In the genomic region with DNA sequence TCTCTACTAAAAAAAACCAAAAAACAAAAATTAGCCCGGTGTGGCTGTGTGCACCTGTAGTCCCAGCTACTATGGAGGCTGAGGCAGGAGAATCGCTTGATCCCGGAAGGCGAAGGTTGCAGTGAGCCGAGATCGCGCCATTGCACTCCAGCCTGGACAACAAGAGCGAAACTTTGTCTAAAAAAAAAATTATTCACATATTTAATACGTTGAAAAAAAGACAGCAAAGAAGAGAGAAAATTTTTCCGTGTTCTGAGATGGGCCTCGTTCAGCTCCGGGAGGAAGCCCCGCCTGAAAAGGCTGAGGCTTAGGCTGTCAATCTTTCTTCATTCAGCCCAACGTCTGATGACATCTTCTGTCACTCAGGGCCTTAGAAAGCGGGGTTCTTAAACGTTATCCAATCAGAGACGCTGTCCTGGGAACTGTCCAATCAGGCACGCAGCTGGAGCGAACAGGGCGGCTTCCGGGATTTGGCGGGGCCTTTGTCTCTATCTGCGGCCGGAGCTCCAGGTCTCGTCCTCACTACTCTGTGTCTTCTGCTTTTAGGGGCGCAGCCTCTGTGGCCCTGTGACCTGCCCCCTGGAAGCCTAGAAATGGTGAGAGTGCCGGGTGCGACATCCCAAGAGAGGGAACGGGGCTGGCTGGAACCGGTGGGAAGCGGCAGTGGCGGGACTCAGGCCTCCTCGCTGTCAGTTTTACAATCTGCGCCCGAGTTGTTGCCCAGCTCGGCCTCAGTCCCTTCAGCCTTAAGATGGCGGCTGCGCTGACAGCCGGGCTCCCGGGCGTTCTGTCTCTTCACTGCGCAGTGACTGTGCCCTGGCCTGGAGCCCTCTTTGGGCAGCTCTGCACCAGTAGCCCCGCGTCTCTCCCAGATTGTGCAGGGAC, we compare ENCODE assay signal across 8 cellular contexts. TPM values are rescaled to one million over a fixed set of nuclear protein-coding genes. Genes with fewer than 3 reads are reported as not detected.
DNase-seq lines count a peak whose midpoint lies in the region; ATAC-seq, FAIRE-seq and TF ChIP-seq lines count a peak whose summit lies in the region.

A gene (plus strand): TSS at position 485 of the 885 bp plus-strand sequence. CDS start 109 bp downstream, at position 594.

- in situ Hi-C loops in SK-MEL-5 (cut with HindIII; ENCODE audit: low pct_unique_long_range_greater_than_20kb, low sequenced_read_pairs): no loop called here

- peak within 1 kb of the TSS; percentile 93 for H3K4me3 Mint-ChIP-seq in activated naive CD4-positive, alpha-beta T cell treated with anti-CD3 and anti-CD28 coated beads, Interleukin-2, amount 10 ng/mL, durations not matched to agents 7 days and 5 days

- CTCF ChIA-PET in activated naive CD4-positive, alpha-beta T cell treated with anti-CD3 and anti-CD28 coated beads, Interleukin-2, amount 10 ng/mL, durations not matched to agents 7 days and 5 days (lab: Charles Lee): no interaction called here

- peak within 1 kb of the TSS; percentile 27 to 49 (median 40) for H3K4me3 ChIP-seq in pancreas
- H3K4me3 ChIP-seq in tibial artery: peak within 1 kb of the TSS; percentile 63 to 70

- ATAC-seq in GM21423 (IDR thresholded peaks at IDR 0.05; ENCODE audit: unreplicated experiment) (peak; percentile 96), pancreas (peak; percentile 81 to 95 (median 92))

- DNase-seq in DMS114 treated with DMSO at 0.1 percent for 48 hours (lab: John Stamatoyannopoulos, UW; ENCODE audit: unreplicated experiment) (peak; percentile 97), HuH-7 (ENCODE audit: low spot score) (peak; percentile 94), SK-MEL-5 (ENCODE audit: low read depth, low spot score) (peak; percentile 82), glomerular endothelial cell (ENCODE audit: extremely low read depth, low read depth, low spot score) (peak; percentile 81), pancreas (peak; percentile 45 to 78 (median 68)), tibial artery (peak; percentile 87 to 91)
- peak; percentile 92 for DNase-seq in activated naive CD4-positive, alpha-beta T cell treated with anti-CD3 and anti-CD28 coated beads, Interleukin-2, amount 10 ng/mL, durations not matched to agents 7 days and 5 days

- TF ChIP-seq CTCF in pancreas (IDR thresholded peaks at IDR 0.05) (no peak), tibial artery (IDR thresholded peaks at IDR 0.05) (no peak)

- H3K27ac ChIP-seq in pancreas: peak within 1 kb of the TSS in 2 of 4 donors; percentile 46 to 55
- H3K27ac ChIP-seq in tibial artery: peak within 1 kb of the TSS in 1 of 2 donors; percentile 58

- 12 to 16% methylated on average over 44 of the region's 44 CpGs for WGBS in pancreas, 2 donors

- H3K27me3 ChIP-seq in pancreas (no peaks in the 10 kb centered on the region), tibial artery (no peaks in the 10 kb centered on the region)

- no peak for FAIRE-seq in pancreas (lab: Jason Lieb, UNC)

- H3K9me3 ChIP-seq in pancreas (no peaks in the 10 kb centered on the region), tibial artery (no peaks in the 10 kb centered on the region)

- H3K36me3 ChIP-seq in pancreas: no peaks in the 10 kb centered on the region
- H3K36me3 ChIP-seq in tibial artery: no peaks in the 10 kb centered on the region

- H3K9me3 Mint-ChIP-seq in activated naive CD4-positive, alpha-beta T cell treated with anti-CD3 and anti-CD28 coated beads, Interleukin-2, amount 10 ng/mL, durations not matched to agents 7 days and 5 days: peaks cover 32% of the 10 kb centered on the region

- H3K4me1 ChIP-seq in pancreas (no peaks in the 10 kb centered on the region), tibial artery (peaks cover 0 to 7% (median 0%) of the 10 kb centered on the region in 4 donors)

- peak within 1 kb of the TSS; percentile 96 for H3K27ac Mint-ChIP-seq in activated naive CD4-positive, alpha-beta T cell treated with anti-CD3 and anti-CD28 coated beads, Interleukin-2, amount 10 ng/mL, durations not matched to agents 7 days and 5 days

- H3K4me1 Mint-ChIP-seq in activated naive CD4-positive, alpha-beta T cell treated with anti-CD3 and anti-CD28 coated beads, Interleukin-2, amount 10 ng/mL, durations not matched to agents 7 days and 5 days: peaks cover 26% of the 10 kb centered on the region

- intact Hi-C loops in pancreas (cut with DNase I): no loop called here
- intact Hi-C loops in tibial artery (cut with DNase I; ENCODE audit: low total_unique reads): no loop called here

- no peaks in the 10 kb centered on the region for H3K27me3 Mint-ChIP-seq in activated naive CD4-positive, alpha-beta T cell treated with anti-CD3 and anti-CD28 coated beads, Interleukin-2, amount 10 ng/mL, durations not matched to agents 7 days and 5 days

- peaks cover 41% of the 10 kb centered on the region for H3K36me3 Mint-ChIP-seq in activated naive CD4-positive, alpha-beta T cell treated with anti-CD3 and anti-CD28 coated beads, Interleukin-2, amount 10 ng/mL, durations not matched to agents 7 days and 5 days

RNA-seq across cellular contexts. Expression of the gene that starts here (rescaled TPM):
- total RNA-seq in SK-MEL-5 (2014; rRNA removed; shearing (Covaris generic)): 1.6 and 2.3 TPM in 2 replicates
- polyA plus RNA-seq in SK-MEL-5 (2015; cell fraction: cytosol; rRNA removed): 1.1 and 2.8 TPM in 2 replicates
- polyA plus RNA-seq in SK-MEL-5 (2015; cell fraction: nucleus; rRNA removed): 5.7 and 7.7 TPM in 2 replicates
- total RNA-seq in glomerular endothelial cell (0.76 and 0.92 TPM in 2 replicates), pancreas (under 1 TPM; 0.51 to 0.90 (median 0.71) TPM)
- 1 to 10 TPM in 1 of 2 donors, under 1 TPM in 1; 0.87 to 1.4 TPM for polyA plus RNA-seq in pancreas

Comparison
In these comparisons a context has a peak if more than half of its experiments do, and no peak if none do; other contexts are left out.
1. Peak in DNase-seq in glomerular endothelial cell; RNA of the gene not detected or under 1 TPM.